1 cellular context compared by ENCODE assay signal in genomic region chr19:48745208-48745995, GRCh38.
TF ChIP-seq lines count a peak whose summit lies in the region.

No MANE protein-coding gene starts in this region.

TF ChIP-seq in HepG2, 621 proteins besides CTCF, POLR2A, EP300 and RAD21 (continued from another document and continues in another):
- TF ChIP-seq SNAPC4 (CRISPR knock-in tag; IDR thresholded peaks at IDR 0.05) (no peak), ZSCAN12 (CRISPR knock-in tag; IDR thresholded peaks at IDR 0.05) (no peak), NFE2L2 (IDR thresholded peaks at IDR 0.05; ENCODE audit: low read length) (no peak), IRF9 (CRISPR knock-in tag; IDR thresholded peaks at IDR 0.05; ENCODE audit: borderline replicate concordance) (no peak), SP4 (CRISPR knock-in tag; IDR thresholded peaks at IDR 0.05) (no peak), NBN (conservative IDR thresholded peaks at IDR 0.05) (no peak), ZHX1 (CRISPR knock-in tag; IDR thresholded peaks at IDR 0.05; ENCODE audit: low read depth) (no peak), ZNF501 (CRISPR knock-in tag; IDR thresholded peaks at IDR 0.05) (peak; percentile 59), TFDP2 (CRISPR knock-in tag; IDR thresholded peaks at IDR 0.05) (peak; percentile 27; the same call in 1 of the 2 replicates), ZNF251 (CRISPR knock-in tag; IDR thresholded peaks at IDR 0.05) (no peak), U2AF1 (optimal IDR thresholded peaks at IDR 0.05; ENCODE audit: low read depth, low read length) (no peak), ZNF580 (CRISPR knock-in tag; IDR thresholded peaks at IDR 0.05; ENCODE audit: borderline replicate concordance, low read depth) (no peak), SAP130 (CRISPR knock-in tag; IDR thresholded peaks at IDR 0.05; ENCODE audit: low read depth) (peak; percentile 23; the same call in 1 of the 2 replicates), ATF4 (CRISPR knock-in tag; IDR thresholded peaks at IDR 0.05) (no peak), ZBTB26 (CRISPR knock-in tag; IDR thresholded peaks at IDR 0.05; ENCODE audit: borderline replicate concordance) (no peak), RNF2 (conservative IDR thresholded peaks at IDR 0.05; ENCODE audit: low read depth) (no peak), WIZ (CRISPR knock-in tag; IDR thresholded peaks at IDR 0.05) (no peak), GMEB1 (CRISPR knock-in tag; IDR thresholded peaks at IDR 0.05; ENCODE audit: borderline replicate concordance) (peak; percentile 17; the same call in 1 of the 2 replicates), CREB1 (IDR thresholded peaks at IDR 0.05) (no peak), CREB1 (CRISPR knock-in tag; IDR thresholded peaks at IDR 0.05) (peak; percentile 54; the same call in 1 of the 2 replicates), NPAS2 (CRISPR knock-in tag; IDR thresholded peaks at IDR 0.05; ENCODE audit: borderline replicate concordance) (no peak), GABPB1 (CRISPR knock-in tag; IDR thresholded peaks at IDR 0.05) (peak; percentile 49; the same call in 1 of the 2 replicates), ZNF790 (CRISPR knock-in tag; IDR thresholded peaks at IDR 0.05; ENCODE audit: borderline replicate concordance) (no peak), ZNF713 (CRISPR knock-in tag; IDR thresholded peaks at IDR 0.05) (no peak), ZBTB44 (CRISPR knock-in tag; IDR thresholded peaks at IDR 0.05) (no peak), MLX (CRISPR knock-in tag; IDR thresholded peaks at IDR 0.05) (no peak), UBTF (CRISPR knock-in tag; IDR thresholded peaks at IDR 0.05) (no peak), ZSCAN31 (CRISPR knock-in tag; IDR thresholded peaks at IDR 0.05; ENCODE audit: low read depth) (no peak), ZNF737 (CRISPR knock-in tag; IDR thresholded peaks at IDR 0.05; ENCODE audit: borderline replicate concordance) (no peak), ZFY (CRISPR knock-in tag; IDR thresholded peaks at IDR 0.05) (peak; percentile 69), ZNF468 (CRISPR knock-in tag; IDR thresholded peaks at IDR 0.05) (no peak), SETDB1 (CRISPR knock-in tag; IDR thresholded peaks at IDR 0.05; ENCODE audit: borderline replicate concordance) (no peak), ZNF574 (CRISPR knock-in tag; IDR thresholded peaks at IDR 0.05) (peak; percentile 55; the same call in 1 of the 2 replicates)
